In the genomic region with DNA sequence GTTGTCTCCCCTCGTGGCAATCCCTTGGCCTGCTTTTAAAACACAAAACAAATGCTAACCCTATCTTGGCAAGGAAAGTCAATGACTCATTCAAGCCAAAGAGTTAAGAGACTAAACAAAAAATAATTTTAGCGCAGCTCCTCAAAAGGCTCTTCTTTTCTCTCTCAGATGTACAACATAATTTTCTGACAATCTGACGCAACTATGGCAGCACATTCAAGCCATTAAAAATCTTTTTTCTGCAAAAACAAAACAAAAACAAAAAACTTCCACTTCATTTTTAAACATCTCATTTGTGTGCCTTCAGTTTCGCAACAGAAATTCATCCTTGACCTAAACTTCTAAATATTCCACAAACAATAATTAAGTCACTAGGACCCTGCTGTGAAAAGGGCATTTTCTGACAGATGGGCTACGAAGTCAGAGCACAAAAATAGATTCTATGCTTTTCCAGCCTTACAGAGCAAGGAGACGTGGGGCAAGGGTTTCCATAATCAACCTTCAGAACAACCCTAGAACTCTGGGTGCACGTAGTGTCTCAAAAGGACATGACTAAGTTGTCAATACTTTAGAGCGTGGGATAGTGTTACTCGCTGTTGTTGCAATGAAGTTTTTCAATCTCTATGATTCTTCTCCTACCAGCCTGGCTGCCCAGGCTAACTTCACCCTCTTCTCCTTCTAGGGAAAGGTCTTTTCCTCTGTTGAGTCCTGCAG, we compare ENCODE assay signal across 13 cellular contexts.
DNase-seq lines count a peak whose midpoint lies in the region; ATAC-seq and TF ChIP-seq lines count a peak whose summit lies in the region.
"Had no signal": no experiment of that assay in that cellular context is flagged by ENCODE, and none has a peak within 500 bp of the region (broad histone marks: within the 10 kb centered on the region; RNA-seq: fewer than 3 reads in every experiment).

No MANE protein-coding gene starts in this region.

- no TSS peak for BruUV-seq in PC-3 (replicated peaks; lab: Mats Ljungman, UMichigan)

- peak; percentile 59; the same call in 1 of the 2 replicates for ATAC-seq in PC-3
- no peak for ATAC-seq in HG03442 (IDR thresholded peaks at IDR 0.05; ENCODE audit: unreplicated experiment)
- ATAC-seq: upper lobe of right lung had no signal

- H3K79me2 ChIP-seq in PC-3 (ENCODE audit: low read length) (peaks cover 90% of the 10 kb centered on the region), osteoblast (ENCODE audit: insufficient read depth, low read length) (no peaks in the 10 kb centered on the region)

- in situ Hi-C loops in ACHN (cut with HindIII; ENCODE audit: low pct_ligation_motif_present, low pct_unique_long_range_greater_than_20kb, low sequenced_read_pairs), result no loop called here

- POLR2A ChIA-PET in PC-3 (lab: Charles Lee; ENCODE audit: unreplicated experiment), result no interaction called here

- H3K36me3 ChIP-seq in PC-3 (ENCODE audit: low read depth, low read length) (0 out of 2 replicates have a peak, but pooled peaks cover 2% of the 10 kb centered on the region), osteoblast (ENCODE audit: insufficient read depth, low read length) (no peaks in the 10 kb centered on the region), WERI-Rb-1 (no peaks in the 10 kb centered on the region)
- H3K36me3 ChIP-seq: upper lobe of right lung had no signal

- no peak overlapping the region for H3K9ac ChIP-seq in PC-3 (ENCODE audit: low read length)

- H3K27ac ChIP-seq in PC-3 (ENCODE audit: low read length), result no peak overlapping the region
- peak overlapping the region; percentile 83 for H3K27ac ChIP-seq in osteoblast (ENCODE audit: low read depth, low read length)
- no peak overlapping the region for H3K27ac ChIP-seq in WERI-Rb-1
- H3K27ac ChIP-seq: upper lobe of right lung had no signal

- TF ChIP-seq CTCF in PC-3 (conservative IDR thresholded peaks at IDR 0.05; ENCODE audit: low read depth, low read length), result no peak
- no peak for TF ChIP-seq CTCF in epithelial cell of esophagus (IDR thresholded peaks at IDR 0.05; ENCODE audit: insufficient read depth, low read depth, low read length, missing control alignments)
- TF ChIP-seq CTCF in osteoblast (IDR thresholded peaks at IDR 0.05; ENCODE audit: extremely low read depth, low read depth, low read length), result no peak
- no peak for TF ChIP-seq CTCF in WERI-Rb-1 (IDR thresholded peaks at IDR 0.05; ENCODE audit: low read depth, low read length)

- no peaks in the 10 kb centered on the region for H3F3A ChIP-seq in PC-3 (ENCODE audit: low read length, unreplicated experiment)

- H3K4me3 ChIP-seq in PC-3 (ENCODE audit: low read length) (no peak overlapping the region), epithelial cell of esophagus (ENCODE audit: low read length) (no peak overlapping the region), osteoblast (ENCODE audit: insufficient read depth, low read length) (peak overlapping the region; percentile 46), WERI-Rb-1 (ENCODE audit: low read depth, low read length) (no peak overlapping the region)
- H3K4me3 ChIP-seq: upper lobe of right lung had no signal

- H3K27me3 ChIP-seq in PC-3 (ENCODE audit: low read length) (no peaks in the 10 kb centered on the region), osteoblast (ENCODE audit: insufficient read depth, low read length) (no peaks in the 10 kb centered on the region), WERI-Rb-1 (ENCODE audit: insufficient read depth, low read depth, severe bottlenecking) (no peaks in the 10 kb centered on the region)
- H3K27me3 ChIP-seq: upper lobe of right lung had no signal

- CTCF ChIA-PET in PC-3 (lab: Charles Lee), result no interaction called here

- H4K20me1 ChIP-seq in PC-3 (ENCODE audit: low read length) (peaks cover 8% of the 10 kb centered on the region; the same call in 1 of the 2 replicates), osteoblast (ENCODE audit: insufficient read depth, low read length) (peaks cover 5% of the 10 kb centered on the region)

- intact Hi-C loops in PC-3 (cut with micrococcal nuclease), result no loop called here

- H3K9me3 ChIP-seq in PC-3 (ENCODE audit: low read length), result no peaks in the 10 kb centered on the region
- H3K9me3 ChIP-seq in osteoblast (ENCODE audit: low read depth, low read length), result no peaks in the 10 kb centered on the region
- no peaks in the 10 kb centered on the region for H3K9me3 ChIP-seq in WERI-Rb-1 (ENCODE audit: severe bottlenecking)
- H3K9me3 ChIP-seq: upper lobe of right lung had no signal

- H3K9me2 ChIP-seq in PC-3 (replicated peaks; ENCODE audit: low read length), result no peaks in the 10 kb centered on the region

- H3K4me1 ChIP-seq in PC-3 (ENCODE audit: insufficient read depth, low read length) (peaks cover 35% of the 10 kb centered on the region), osteoblast (ENCODE audit: insufficient read depth, low read length) (peaks cover 59% of the 10 kb centered on the region)

- DNase-seq in Daoy (ENCODE audit: low read depth) (peak; percentile 63), PC-3 (peak; percentile 55), epithelial cell of esophagus (ENCODE audit: low read depth) (peak; percentile 53), osteoblast (ENCODE audit: insufficient read length, low spot score, missing footprints) (no peak), WERI-Rb-1 (no peak), ACHN (no peak), SHP77 (lab: John Stamatoyannopoulos, UW) (no peak)
- DNase-seq: activated naive CD4-positive, alpha-beta T cell treated with anti-CD3 and anti-CD28 coated beads, Interleukin-2, amount 10 ng/mL, durations not matched to agents 7 days and 5 days; naive B cell; NCI-H446 treated with DMSO at 0.1 percent for 48 hours; stimulated activated CD4-positive, alpha-beta T cell treated with anti-CD3 and anti-CD28 coated beads, Interleukin-4, amount 100 ng/mL, for 24 hours; upper lobe of right lung had no signal

- H2AFZ ChIP-seq in PC-3 (ENCODE audit: low read length), result no peak overlapping the region
- no peak overlapping the region for H2AFZ ChIP-seq in osteoblast (ENCODE audit: low read length)

- H3K4me2 ChIP-seq in PC-3 (ENCODE audit: low read length) (no peak overlapping the region), osteoblast (ENCODE audit: insufficient read depth, low read length) (peak overlapping the region; percentile 62)

Comparison
In these comparisons a context has a peak if more than half of its experiments do, and no peak if none do; other contexts are left out.
1. DNase-seq: peak in Daoy (single experiment), PC-3 (single experiment) and epithelial cell of esophagus (single experiment); none in osteoblast (single experiment), WERI-Rb-1 (single experiment), ACHN (single experiment) and SHP77 (0 of 2).